Comparison of ENCODE assay signal across 25 cellular contexts in the genomic region with DNA sequence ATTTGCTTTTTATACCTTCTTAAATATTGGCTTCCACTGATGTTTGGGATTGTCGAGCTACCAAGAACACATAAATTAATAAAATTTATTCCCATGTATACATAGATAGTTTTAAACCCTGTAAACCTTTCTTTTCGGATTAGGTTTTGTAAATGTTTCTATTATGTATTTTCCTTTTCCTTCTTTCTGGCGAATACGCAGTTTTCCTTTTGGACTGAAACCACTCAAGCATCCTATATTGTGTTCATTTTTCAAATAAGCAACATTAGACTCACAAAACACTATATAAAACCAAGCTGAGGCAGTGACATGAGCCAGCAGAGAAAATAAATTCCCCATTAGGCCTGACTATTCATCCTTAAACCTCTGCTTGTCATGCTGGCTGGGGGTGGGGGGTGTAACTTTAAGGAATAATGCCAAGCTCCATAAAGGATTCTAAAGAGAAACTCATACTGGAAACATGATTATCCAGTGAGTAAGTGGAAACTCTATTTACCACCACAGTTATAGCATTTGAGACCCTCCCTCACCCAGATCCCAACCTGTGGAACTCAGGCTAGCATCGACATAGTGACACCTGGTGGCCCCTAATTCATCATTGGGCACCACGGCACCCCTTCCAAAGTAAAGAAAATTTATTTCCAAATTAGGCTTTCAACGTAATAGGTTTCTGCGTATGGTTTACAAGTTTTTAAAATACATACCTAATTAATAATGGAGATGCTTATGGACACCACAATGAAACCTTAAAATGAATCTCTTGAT.
A peak's percentile ranks its signal among the peaks of the same experiment; 100 is the strongest.
DNase-seq lines count a peak whose midpoint lies in the region; ATAC-seq and TF ChIP-seq lines count a peak whose summit lies in the region.
"Had no signal": no experiment of that assay in that cellular context is flagged by ENCODE, and none has a peak within 500 bp of the region (broad histone marks: within the 10 kb centered on the region; RNA-seq: fewer than 3 reads in every experiment).

No MANE protein-coding gene starts in this region.

- no peak overlapping the region for H3K27ac Mint-ChIP-seq in mesothelial cell of epicardium
- H3K27ac Mint-ChIP-seq: CD4-positive, alpha-beta memory T cell; dendritic cell treated with granulocyte-macrophage colony-stimulating factor and Interleukin-4, amounts not matched to agents 40 ng/mL and 50 ng/mL, for 4 days; nephron progenitor cell had no signal

- DNase-seq in heart right ventricle (no peak), cardiac septum (ENCODE audit: low spot score) (no peak), RWPE2 (ENCODE audit: low spot score) (no peak), fibroblast of pulmonary artery (ENCODE audit: low read depth) (no peak), psoas muscle (no peak), GM13977 (ENCODE audit: low spot score) (no peak), mesothelial cell of epicardium (ENCODE audit: low spot score in 2 of 2, unreplicated experiment in 2 of 2) (no peak)
- no peak for DNase-seq in activated T-cell treated with anti-CD3 and anti-CD28 coated beads, Interleukin-2, amount 50 U/mL, for 4 hours
- DNase-seq: activated CD4-positive, alpha-beta T cell treated with anti-CD3 and anti-CD28 coated beads, Interleukin-2, amount 50 U/mL, for 4 hours; activated naive CD4-positive, alpha-beta T cell treated with anti-CD3 and anti-CD28 coated beads, Interleukin-2, amount 50 U/mL, for 16 hours; amygdala; CD4-positive, alpha-beta memory T cell; IMR-90; NCI-H1092 treated with DMSO at 0.1 percent for 48 hours; NCI-H187; NCI-H2171 treated with DMSO at 0.1 percent for 48 hours; NCI-H524 treated with DMSO at 0.1 percent for 48 hours; nephron progenitor cell; NK-92 treated with Interleukin-12 subunit alpha and Interleukin-12 subunit beta, amount 100 ng/mL, for 24 hours; right cardiac atrium; SIG-M5; tibial artery had no signal

- no peaks in the 10 kb centered on the region for H3K27me3 ChIP-seq in heart right ventricle
- H3K27me3 ChIP-seq in RWPE2 (ENCODE audit: insufficient read depth, poor library complexity, severe bottlenecking): no peaks in the 10 kb centered on the region
- no peaks in the 10 kb centered on the region for H3K27me3 ChIP-seq in psoas muscle (ENCODE audit: insufficient read depth in 3 of 3, low read length in 2 of 3)
- H3K27me3 ChIP-seq: tibial artery had no signal

- no peaks in the 10 kb centered on the region for H3K4me1 Mint-ChIP-seq in mesothelial cell of epicardium
- H3K4me1 Mint-ChIP-seq in activated T-cell treated with anti-CD3 and anti-CD28 coated beads, Interleukin-2, amount 50 U/mL, for 4 hours (ENCODE audit: low read depth): no peaks in the 10 kb centered on the region
- H3K4me1 Mint-ChIP-seq: CD4-positive, alpha-beta memory T cell; nephron progenitor cell had no signal

- H3K4me1 ChIP-seq in heart right ventricle (no peaks in the 10 kb centered on the region), RWPE2 (ENCODE audit: insufficient read depth, poor library complexity, severe bottlenecking) (no peaks in the 10 kb centered on the region), psoas muscle (peaks cover 7% of the 10 kb centered on the region)
- H3K4me1 ChIP-seq: tibial artery had no signal

- TF ChIP-seq CTCF in heart right ventricle (IDR thresholded peaks at IDR 0.05) (peak in 5 of 9 donors; percentile 9 to 43 (median 33)), RWPE2 (IDR thresholded peaks at IDR 0.05; ENCODE audit: poor library complexity, severe bottlenecking) (peak; percentile 19), fibroblast of pulmonary artery (IDR thresholded peaks at IDR 0.05; ENCODE audit: low read length, missing control alignments) (peak; percentile 14), psoas muscle (IDR thresholded peaks at IDR 0.05) (peak; percentile 11), GM13977 (IDR thresholded peaks at IDR 0.05; ENCODE audit: extremely low read depth, insufficient read depth, missing control alignments) (no peak), mesothelial cell of epicardium (IDR thresholded peaks at IDR 0.05; ENCODE audit: unreplicated experiment) (no peak)

- no peak overlapping the region for H3K4me3 Mint-ChIP-seq in mesothelial cell of epicardium
- no peak overlapping the region for H3K4me3 Mint-ChIP-seq in activated T-cell treated with anti-CD3 and anti-CD28 coated beads, Interleukin-2, amount 50 U/mL, for 4 hours
- H3K4me3 Mint-ChIP-seq: CD4-positive, alpha-beta memory T cell; dendritic cell treated with granulocyte-macrophage colony-stimulating factor and Interleukin-4, amounts not matched to agents 40 ng/mL and 50 ng/mL, for 4 days; nephron progenitor cell had no signal

- peaks cover 16% of the 10 kb centered on the region for H3K27me3 Mint-ChIP-seq in mesothelial cell of epicardium (ENCODE audit: low read depth)
- H3K27me3 Mint-ChIP-seq in activated T-cell treated with anti-CD3 and anti-CD28 coated beads, Interleukin-2, amount 50 U/mL, for 4 hours (ENCODE audit: low read depth): peaks cover 7% of the 10 kb centered on the region
- H3K27me3 Mint-ChIP-seq: dendritic cell treated with granulocyte-macrophage colony-stimulating factor and Interleukin-4, amounts not matched to agents 40 ng/mL and 50 ng/mL, for 4 days had no signal

- ATAC-seq in heart right ventricle: no peak
- no peak for ATAC-seq in RWPE2 (ENCODE audit: low read depth)
- no peak for ATAC-seq in psoas muscle
- ATAC-seq in activated T-cell treated with anti-CD3 and anti-CD28 coated beads, Interleukin-2, amount 50 U/mL, for 4 hours: no peak
- ATAC-seq: Panc1, right cardiac atrium had no signal

- H3K36me3 ChIP-seq in heart right ventricle: no peaks in the 10 kb centered on the region
- H3K36me3 ChIP-seq in RWPE2 (ENCODE audit: low read depth): no peaks in the 10 kb centered on the region
- no peaks in the 10 kb centered on the region for H3K36me3 ChIP-seq in psoas muscle (ENCODE audit: insufficient read depth in 1 of 2, low read depth in 1 of 2)
- H3K36me3 ChIP-seq: tibial artery had no signal

- H3K36me3 Mint-ChIP-seq in mesothelial cell of epicardium: no peaks in the 10 kb centered on the region
- no peaks in the 10 kb centered on the region for H3K36me3 Mint-ChIP-seq in activated T-cell treated with anti-CD3 and anti-CD28 coated beads, Interleukin-2, amount 50 U/mL, for 4 hours (ENCODE audit: insufficient read depth)
- H3K36me3 Mint-ChIP-seq: CD4-positive, alpha-beta memory T cell had no signal

- WGBS in heart right ventricle, 2 donors: 93% methylated on average over 8 of the region's 8 CpGs
- WGBS in psoas muscle, 3 donors: 91% methylated on average over 8 of the region's 8 CpGs

- H3K4me3 ChIP-seq in heart right ventricle: no peak overlapping the region
- no peak overlapping the region for H3K4me3 ChIP-seq in RWPE2 (ENCODE audit: severe bottlenecking)
- H3K4me3 ChIP-seq in fibroblast of pulmonary artery (replicated peaks; ENCODE audit: low read depth, low read length): no peak overlapping the region
- no peak overlapping the region for H3K4me3 ChIP-seq in psoas muscle
- H3K4me3 ChIP-seq: tibial artery had no signal

- no peak overlapping the region for H3K27ac ChIP-seq in heart right ventricle
- H3K27ac ChIP-seq in RWPE2 (ENCODE audit: poor library complexity, severe bottlenecking): no peak overlapping the region
- H3K27ac ChIP-seq in psoas muscle: no peak overlapping the region
- H3K27ac ChIP-seq: 22Rv1, tibial artery had no signal

- intact Hi-C loops in heart right ventricle (cut with DNase I) (no loop called here), cardiac septum (cut with DNase I) (no loop called here), psoas muscle (cut with DNase I) (no loop called here)

- in situ Hi-C loops in GM13977 (cut with MboI; ENCODE audit: low pct_unique_long_range_greater_than_20kb, low sequenced_read_pairs, unreplicated experiment): no loop called here

- peaks cover 3% of the 10 kb centered on the region for H3K9me3 Mint-ChIP-seq in mesothelial cell of epicardium
- H3K9me3 Mint-ChIP-seq in activated T-cell treated with anti-CD3 and anti-CD28 coated beads, Interleukin-2, amount 50 U/mL, for 4 hours: no peaks in the 10 kb centered on the region
- H3K9me3 Mint-ChIP-seq: dendritic cell treated with granulocyte-macrophage colony-stimulating factor and Interleukin-4, amounts not matched to agents 40 ng/mL and 50 ng/mL, for 4 days had no signal

- H3K9me3 ChIP-seq in heart right ventricle (no peaks in the 10 kb centered on the region), RWPE2 (ENCODE audit: severe bottlenecking) (no peaks in the 10 kb centered on the region), psoas muscle (no peaks in the 10 kb centered on the region)
- H3K9me3 ChIP-seq: tibial artery had no signal

Comparison
In these comparisons a context has a peak if more than half of its experiments do, and no peak if none do; other contexts are left out.
1. CTCF ChIP-seq: peak in heart right ventricle (5 of 9), RWPE2 (single experiment), fibroblast of pulmonary artery (single experiment) and psoas muscle (single experiment); none in GM13977 (single experiment) and mesothelial cell of epicardium (single experiment).